8 cellular contexts compared by ENCODE assay signal in the genomic region with DNA sequence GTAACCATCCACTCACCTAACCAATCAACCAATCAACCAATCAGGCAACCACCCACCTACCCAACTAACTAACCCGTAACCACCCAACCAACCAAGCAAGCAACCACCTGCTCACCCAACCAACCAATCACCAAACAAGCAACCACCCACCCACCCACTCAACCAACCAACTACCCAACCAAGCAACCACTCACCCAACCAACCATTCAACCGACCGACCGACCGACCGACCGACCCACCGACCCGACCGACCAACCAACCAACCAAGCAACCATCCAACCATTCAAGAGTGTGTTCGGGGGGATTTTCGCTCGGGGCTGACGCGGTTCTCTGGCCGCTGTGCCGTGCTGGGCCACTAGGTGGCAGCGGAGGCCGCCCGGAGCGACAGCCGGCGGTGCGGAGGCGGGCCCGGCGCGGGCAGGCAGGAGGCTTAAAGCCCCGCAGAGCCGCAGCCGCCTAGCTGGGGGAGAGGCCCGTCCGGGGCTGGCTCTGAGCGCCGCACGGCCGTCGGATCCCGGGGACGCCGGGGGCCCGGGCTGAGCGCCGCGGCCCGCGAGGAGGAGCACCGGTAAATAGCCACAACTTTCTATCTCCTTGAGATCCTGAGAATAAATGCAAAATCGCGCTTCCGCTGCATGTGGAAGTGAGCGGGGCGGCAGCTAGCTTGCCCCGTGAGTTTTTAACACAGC. TPM values are rescaled to one million over a fixed set of nuclear protein-coding genes. Genes with fewer than 3 reads are reported as not detected.
DNase-seq lines count a peak whose midpoint lies in the region; ATAC-seq and TF ChIP-seq lines count a peak whose summit lies in the region.

A gene (plus strand): TSS at position 443 of the 689 bp plus-strand sequence. CDS start 1,617 bp downstream, outside the sequence.

- no peak within 1 kb of the TSS for H3K4me3 ChIP-seq in epithelial cell of esophagus (ENCODE audit: low read length)

- DNase-seq in ACHN: peak; percentile 48
- DNase-seq in NCI-H748 (lab: John Stamatoyannopoulos, UW; ENCODE audit: unreplicated experiment): peak; percentile 75
- DNase-seq in activated CD8-positive, alpha-beta memory T cell treated with anti-CD3 and anti-CD28 coated beads, Interleukin-2, amount 50 U/mL, for 1 hour (ENCODE audit: extremely low read depth): peak; percentile 4
- peak; percentile 53 for DNase-seq in epithelial cell of esophagus (ENCODE audit: low read depth)
- DNase-seq in myocyte (ENCODE audit: low read depth): peak; percentile 57
- DNase-seq in stimulated activated CD8-positive, alpha-beta memory T cell treated with anti-CD3 and anti-CD28 coated beads, Interleukin-7, amount 100 ng/mL, for 1 hour (ENCODE audit: low read depth in 2 of 2): peak; percentile 43 to 61

- peak; percentile 71 for ATAC-seq in GM18517 (IDR thresholded peaks at IDR 0.05; ENCODE audit: unreplicated experiment)
- ATAC-seq in HG03045 (IDR thresholded peaks at IDR 0.05; ENCODE audit: unreplicated experiment): peak; percentile 82

- in situ Hi-C loops in ACHN (cut with HindIII; ENCODE audit: low pct_ligation_motif_present, low pct_unique_long_range_greater_than_20kb, low sequenced_read_pairs): no loop called here

- TF ChIP-seq CTCF in epithelial cell of esophagus (IDR thresholded peaks at IDR 0.05; ENCODE audit: insufficient read depth, low read depth, low read length, missing control alignments): peak; percentile 65

RNA-seq across cellular contexts. Expression of the gene that starts here (rescaled TPM):
- total RNA-seq in myocyte: 0.21 TPM in 1 of 2 replicates, not detected in the other
- 0.11 TPM for polyA plus RNA-seq in myocyte (2012)

Comparison
In these comparisons a context has a peak if more than half of its experiments do, and no peak if none do; other contexts are left out.
1. Peak in DNase-seq in myocyte; RNA of the gene not detected or under 1 TPM.
2. DNase-seq: peak in every context shown above with its lines; median percentile 75 in NCI-H748; 57 in myocyte; 53 in epithelial cell of esophagus; 52 in stimulated activated CD8-positive, alpha-beta memory T cell treated with anti-CD3 and anti-CD28 coated beads, Interleukin-7, amount 100 ng/mL, for 1 hour; 48 in ACHN; 4 in activated CD8-positive, alpha-beta memory T cell treated with anti-CD3 and anti-CD28 coated beads, Interleukin-2, amount 50 U/mL, for 1 hour.